16 cellular contexts compared by ENCODE assay signal in genomic region chr14:93957333-93957710, GRCh38. TPM values are rescaled to one million over a fixed set of nuclear protein-coding genes. Genes with fewer than 3 reads are reported as not detected.
DNase-seq lines count a peak whose midpoint lies in the region; TF ChIP-seq lines count a peak whose summit lies in the region.
"Had no signal": no experiment of that assay in that cellular context is flagged by ENCODE, and none has a peak within 500 bp of the region (broad histone marks: within the 10 kb centered on the region; RNA-seq: fewer than 3 reads in every experiment).

No MANE protein-coding gene starts in this region.

- no peaks in the 10 kb centered on the region for H3K27me3 ChIP-seq in Peyer's patch
- H3K27me3 ChIP-seq in esophagus squamous epithelium, result peaks cover 0 to 14% (median 0%) of the 10 kb centered on the region in 4 donors
- H3K27me3 ChIP-seq: pancreas, suprapubic skin had no signal

- H3K27ac ChIP-seq in Peyer's patch (peak overlapping the region; percentile 72 to 93 (median 82)), esophagus squamous epithelium (peak overlapping the region in 3 of 4 donors; percentile 50 to 88 (median 84))
- H3K27ac ChIP-seq: pancreas, suprapubic skin, VCaP had no signal

- H3K27ac Mint-ChIP-seq in activated CD4-positive, alpha-beta T cell treated with anti-CD3 and anti-CD28 coated beads, Interleukin-2, amount 10 ng/mL, durations not matched to agents 24 days and 14 days, result peak overlapping the region; percentile 100

- intact Hi-C loops in activated CD4-positive, alpha-beta T cell treated with anti-CD3 and anti-CD28 coated beads, Interleukin-2, amount 10 ng/mL, durations not matched to agents 24 days and 14 days (cut with micrococcal nuclease), result loop anchor here (5.0 kb wide), 1 partner anchor 125 kb away; the partner anchor contains the start of genes DDX24 and IFI27L1
- intact Hi-C loops in esophagus squamous epithelium (cut with DNase I), result no loop called here

- peaks cover 90% of the 10 kb centered on the region for H3K4me1 Mint-ChIP-seq in activated CD4-positive, alpha-beta T cell treated with anti-CD3 and anti-CD28 coated beads, Interleukin-2, amount 10 ng/mL, durations not matched to agents 24 days and 14 days

- H3K4me3 ChIP-seq in Peyer's patch, result no peak overlapping the region
- no peak overlapping the region for H3K4me3 ChIP-seq in esophagus squamous epithelium
- H3K4me3 ChIP-seq: pancreas, suprapubic skin had no signal

- H3K9me3 ChIP-seq in Peyer's patch (no peaks in the 10 kb centered on the region), esophagus squamous epithelium (no peaks in the 10 kb centered on the region)
- H3K9me3 ChIP-seq: pancreas, suprapubic skin had no signal

- peaks cover 39% of the 10 kb centered on the region for H3K36me3 Mint-ChIP-seq in activated CD4-positive, alpha-beta T cell treated with anti-CD3 and anti-CD28 coated beads, Interleukin-2, amount 10 ng/mL, durations not matched to agents 24 days and 14 days (ENCODE audit: low read depth)

- TF ChIP-seq POLR2A in Peyer's patch (IDR thresholded peaks at IDR 0.05), result no peak
- no peak for TF ChIP-seq POLR2A in esophagus squamous epithelium (IDR thresholded peaks at IDR 0.05)

- no peaks in the 10 kb centered on the region for H3K36me3 ChIP-seq in Peyer's patch
- H3K36me3 ChIP-seq in esophagus squamous epithelium, result no peaks in the 10 kb centered on the region
- H3K36me3 ChIP-seq: pancreas, suprapubic skin had no signal

- no peaks in the 10 kb centered on the region for H3K27me3 Mint-ChIP-seq in activated CD4-positive, alpha-beta T cell treated with anti-CD3 and anti-CD28 coated beads, Interleukin-2, amount 10 ng/mL, durations not matched to agents 24 days and 14 days

- no peak for DNase-seq in activated CD4-positive, alpha-beta T cell treated with anti-CD3 and anti-CD28 coated beads, Interleukin-2, amount 10 ng/mL, durations not matched to agents 24 days and 14 days
- DNase-seq in activated CD4-positive, alpha-beta T cell treated with anti-CD3 and anti-CD28 coated beads for 48 hours, result no peak
- DNase-seq in Peyer's patch (no peak), esophagus squamous epithelium (lab: John Stamatoyannopoulos, UW) (no peak), NOMO-1 treated with DMSO at 0.1 percent for 48 hours (lab: John Stamatoyannopoulos, UW; ENCODE audit: unreplicated experiment) (no peak), COR-L47 (lab: John Stamatoyannopoulos, UW) (no peak)
- peak; percentile 47 for DNase-seq in stimulated activated CD8-positive, alpha-beta memory T cell treated with anti-CD3 and anti-CD28 coated beads, Interleukin-4, amount 100 ng/mL, for 48 hours
- DNase-seq in stimulated activated naive CD4-positive, alpha-beta T cell treated with Interleukin-2 at 50 U/mL for 16 hours (lab: John Stamatoyannopoulos, UW), result no peak
- DNase-seq: pancreas; stimulated activated CD4-positive, alpha-beta T cell treated with anti-CD3 and anti-CD28 coated beads, Interleukin-2, amount 100 ng/mL, for 48 hours had no signal

- peak overlapping the region; percentile 86 for H3K4me3 Mint-ChIP-seq in activated CD4-positive, alpha-beta T cell treated with anti-CD3 and anti-CD28 coated beads, Interleukin-2, amount 10 ng/mL, durations not matched to agents 24 days and 14 days

- H3K9me3 Mint-ChIP-seq in activated CD4-positive, alpha-beta T cell treated with anti-CD3 and anti-CD28 coated beads, Interleukin-2, amount 10 ng/mL, durations not matched to agents 24 days and 14 days, result no peaks in the 10 kb centered on the region

- no peak for TF ChIP-seq CTCF in Peyer's patch (IDR thresholded peaks at IDR 0.05)
- TF ChIP-seq CTCF in esophagus squamous epithelium (IDR thresholded peaks at IDR 0.05), result no peak

- WGBS in esophagus squamous epithelium, 2 donors, result 73 to 89% methylated on average over 3 to 6 of the region's 7 CpGs

- H3K4me1 ChIP-seq in Peyer's patch, result peaks cover 0 to 65% (median 55%) of the 10 kb centered on the region in 4 donors
- peaks cover 14 to 81% (median 40%) of the 10 kb centered on the region in 3 donors for H3K4me1 ChIP-seq in esophagus squamous epithelium

RNA-seq across cellular contexts. Expression of gene ASB2, which starts 19.0 kb away (rescaled TPM):
- 21.1 and 21.6 TPM in 2 replicates for total RNA-seq in activated CD4-positive, alpha-beta T cell treated with anti-CD3 and anti-CD28 coated beads, Interleukin-2, amount 10 ng/mL, durations not matched to agents 24 days and 14 days
- total RNA-seq in Peyer's patch (10 to 100 TPM in 1 of 4 donors, 1 to 10 TPM in 3; 3.2 to 32.2 (median 5.4) TPM), esophagus squamous epithelium (1 to 10 TPM in 3 of 4 donors, under 1 TPM in 1; 0.83 to 8.8 (median 3.7) TPM)
- total RNA-seq: A673, dermis microvascular lymphatic vessel endothelial cell had no signal

RNA-seq across cellular contexts. Expression of gene FAM181A, which starts 30.2 kb away (rescaled TPM):
- not detected in 2 replicates for total RNA-seq in activated CD4-positive, alpha-beta T cell treated with anti-CD3 and anti-CD28 coated beads, Interleukin-2, amount 10 ng/mL, durations not matched to agents 24 days and 14 days
- total RNA-seq in Peyer's patch (not detected), esophagus squamous epithelium (not detected)
- total RNA-seq: A673, dermis microvascular lymphatic vessel endothelial cell, glomerular endothelial cell, lower leg skin, pancreas, suprapubic skin had no signal

RNA-seq across cellular contexts. Expression of gene CCDC197, which starts 39.8 kb away (rescaled TPM):
- not detected in 2 replicates for total RNA-seq in activated CD4-positive, alpha-beta T cell treated with anti-CD3 and anti-CD28 coated beads, Interleukin-2, amount 10 ng/mL, durations not matched to agents 24 days and 14 days
- total RNA-seq in Peyer's patch (not detected), esophagus squamous epithelium (not detected)
- total RNA-seq: A673, dermis microvascular lymphatic vessel endothelial cell, glomerular endothelial cell, lower leg skin, pancreas, suprapubic skin had no signal
